ENCODE assay signal across 8 cellular contexts in genomic region chr10:18214692-18215563, GRCh38.
DNase-seq lines count a peak whose midpoint lies in the region; ATAC-seq and TF ChIP-seq lines count a peak whose summit lies in the region.

No MANE protein-coding gene starts in this region.

- 36% methylated on average over 10 of the region's 10 CpGs for WGBS in suprapubic skin

- H3K4me3 Mint-ChIP-seq in CD4-positive, alpha-beta T cell, result no peak overlapping the region

- H3K27ac Mint-ChIP-seq in CD4-positive, alpha-beta T cell, result no peak overlapping the region

- H3K9me3 ChIP-seq in CD4-positive, alpha-beta T cell (ENCODE audit: control insufficient read depth, low read length), result no peaks in the 10 kb centered on the region
- no peaks in the 10 kb centered on the region for H3K9me3 ChIP-seq in suprapubic skin

- no peak for DNase-seq in CD4-positive, alpha-beta T cell
- peak; percentile 35 for DNase-seq in NCI-H2227 (lab: John Stamatoyannopoulos, UW; ENCODE audit: unreplicated experiment)
- peak; percentile 53 for DNase-seq in brain pericyte (ENCODE audit: low read depth, low spot score)
- peak; percentile 66 for DNase-seq in islet precursor cell
- DNase-seq in suprapubic skin (ENCODE audit: low spot score in 2 of 2), result no peak
- no peak for DNase-seq in NCI-H2081 treated with DMSO at 0.1 percent for 48 hours (lab: John Stamatoyannopoulos, UW)

- no peaks in the 10 kb centered on the region for H3K36me3 Mint-ChIP-seq in CD4-positive, alpha-beta T cell (ENCODE audit: low read depth)

- H3K4me1 Mint-ChIP-seq in CD4-positive, alpha-beta T cell (ENCODE audit: low read depth), result no peaks in the 10 kb centered on the region

- no peaks in the 10 kb centered on the region for H3K27me3 ChIP-seq in CD4-positive, alpha-beta T cell (ENCODE audit: control insufficient read depth, insufficient read depth, low read length)
- H3K27me3 ChIP-seq in suprapubic skin, result no peaks in the 10 kb centered on the region

- TF ChIP-seq POLR2A in suprapubic skin (IDR thresholded peaks at IDR 0.05), result no peak

- no peak for TF ChIP-seq EP300 in suprapubic skin (IDR thresholded peaks at IDR 0.05)

- no peaks in the 10 kb centered on the region for H3K36me3 ChIP-seq in suprapubic skin

- peak; percentile 22 for TF ChIP-seq CTCF in CD4-positive, alpha-beta T cell (IDR thresholded peaks at IDR 0.05)
- peak; percentile 26 to 76 for TF ChIP-seq CTCF in suprapubic skin (IDR thresholded peaks at IDR 0.05)

- H3K9me3 Mint-ChIP-seq in CD4-positive, alpha-beta T cell, result no peaks in the 10 kb centered on the region

- ATAC-seq in CD4-positive, alpha-beta T cell (ENCODE audit: poor library complexity), result no peak
- ATAC-seq in GM18907 (IDR thresholded peaks at IDR 0.05; ENCODE audit: unreplicated experiment), result peak; percentile 75
- no peak for ATAC-seq in HG02571 (IDR thresholded peaks at IDR 0.05; ENCODE audit: unreplicated experiment)

- no peaks in the 10 kb centered on the region for H3K4me1 ChIP-seq in suprapubic skin

- CTCF ChIA-PET in CD4-positive, alpha-beta T cell (lab: Charles Lee), result no interaction called here

- POLR2A ChIA-PET in CD4-positive, alpha-beta T cell (lab: Charles Lee), result no interaction called here

- no peak overlapping the region for H3K27ac ChIP-seq in CD4-positive, alpha-beta T cell (ENCODE audit: low read depth, low read length)
- H3K27ac ChIP-seq in suprapubic skin, result no peak overlapping the region

- H3K27me3 Mint-ChIP-seq in CD4-positive, alpha-beta T cell, result peaks cover 6% of the 10 kb centered on the region

- no peak overlapping the region for H3K4me3 ChIP-seq in suprapubic skin

- intact Hi-C loops in CD4-positive, alpha-beta T cell (cut with DNase I, micrococcal nuclease), result loop anchor here in 1 of 2 experiments (5.0 kb wide), 1 partner anchor 608 kb away; no protein-coding TSS in a partner anchor

Comparison
In these comparisons a context has a peak if more than half of its experiments do, and no peak if none do; other contexts are left out.
1. DNase-seq: peak in NCI-H2227 (single experiment), brain pericyte (single experiment) and islet precursor cell (single experiment); none in CD4-positive, alpha-beta T cell (0 of 10), suprapubic skin (0 of 2) and NCI-H2081 treated with DMSO at 0.1 percent for 48 hours (single experiment).